8 cellular contexts compared by ENCODE assay signal in the genomic region with DNA sequence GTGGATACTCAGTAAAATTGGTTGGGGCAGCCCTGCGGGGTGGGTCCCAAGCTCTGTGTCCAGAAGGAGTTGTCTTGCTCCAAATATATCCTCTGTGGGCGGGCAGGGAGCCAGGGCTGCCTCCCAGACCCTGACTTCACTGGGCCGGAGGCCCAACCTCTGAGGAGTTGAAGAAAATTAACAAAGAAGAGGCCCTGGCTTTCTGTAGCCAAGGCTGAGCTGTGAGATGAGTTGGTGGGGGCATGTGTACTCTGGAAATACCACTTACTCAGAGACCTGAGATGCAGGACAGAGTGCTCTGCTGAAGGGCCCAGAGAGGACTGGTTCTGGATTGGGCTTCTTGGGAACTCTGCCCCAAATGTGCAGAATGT.
DNase-seq lines count a peak whose midpoint lies in the region.

No MANE protein-coding gene starts in this region.

- peak; percentile 70 for DNase-seq in G401 (ENCODE audit: low spot score)
- peak; percentile 73 for DNase-seq in T1000 (lab: John Stamatoyannopoulos, UW)
- peak; percentile 90 for DNase-seq in glomerular visceral epithelial cell (ENCODE audit: extremely low spot score)
- DNase-seq in renal cortical epithelial cell (ENCODE audit: low read depth): peak; percentile 61
- no peak for DNase-seq in NOMO-1 treated with dmso at 0.1 percent for 144 hours (lab: John Stamatoyannopoulos, UW; ENCODE audit: unreplicated experiment)
- DNase-seq in activated CD4-positive, alpha-beta T cell treated with anti-CD3 and anti-CD28 coated beads for 4 hours: no peak
- no peak for DNase-seq in OCI-M2 (lab: John Stamatoyannopoulos, UW; ENCODE audit: unreplicated experiment)
- no peak for DNase-seq in GF-D8 (lab: John Stamatoyannopoulos, UW)

- in situ Hi-C loops in G401 (cut with HindIII; ENCODE audit: low sequenced_read_pairs): no loop called here

Comparison
In these comparisons a context has a peak if more than half of its experiments do, and no peak if none do; other contexts are left out.
1. DNase-seq: peak in G401 (single experiment), T1000 (single experiment), glomerular visceral epithelial cell (single experiment) and renal cortical epithelial cell (single experiment); none in NOMO-1 treated with dmso at 0.1 percent for 144 hours (single experiment), activated CD4-positive, alpha-beta T cell treated with anti-CD3 and anti-CD28 coated beads for 4 hours (0 of 2), OCI-M2 (single experiment) and GF-D8 (single experiment).